In genomic region chr12:21659383-21659782, GRCh38 we compare ENCODE assay signal across 15 cellular contexts. TPM values are rescaled to one million over a fixed set of nuclear protein-coding genes. Genes with fewer than 3 reads are reported as not detected.
DNase-seq lines count a peak whose midpoint lies in the region; ATAC-seq and TF ChIP-seq lines count a peak whose summit lies in the region.
"Had no signal": no experiment of that assay in that cellular context is flagged by ENCODE, and none has a peak within 500 bp of the region (broad histone marks: within the 10 kb centered on the region; RNA-seq: fewer than 3 reads in every experiment).

No MANE protein-coding gene starts in this region.

- RAD21 ChIA-PET in HCT116 (lab: Charles Lee; ENCODE audit: low non-redundant PET in 1 of 2, low total read pairs in 2 of 2, uncharacterized antibody in 2 of 2, unreplicated experiment in 2 of 2), result no interaction called here

- no peak for ATAC-seq in activated CD8-positive, alpha-beta T cell treated with anti-CD3 and anti-CD28 coated beads for 36 hours
- no peak for ATAC-seq in activated CD8-positive, alpha-beta T cell treated with anti-CD3 and anti-CD28 coated beads, Interleukin-2, amount 10 ng/mL, durations not matched to agents 7 days and 5 days
- ATAC-seq in HCT116 (no peak), Right ventricle myocardium superior (ENCODE audit: poor library complexity) (no peak)
- ATAC-seq: activated CD4-positive, CD25-positive, alpha-beta regulatory T cell treated with anti-CD3 and anti-CD28 coated beads, Interleukin-2, amount 50 U/mL, for 24 hours had no signal

- no peak for DNase-seq in activated CD8-positive, alpha-beta T cell treated with anti-CD3 and anti-CD28 coated beads for 36 hours
- DNase-seq in activated CD8-positive, alpha-beta T cell treated with anti-CD3 and anti-CD28 coated beads, Interleukin-2, amount 10 ng/mL, durations not matched to agents 7 days and 5 days, result no peak
- peak; percentile 12 for DNase-seq in HCT116 (ENCODE audit: low read depth, low spot score)
- no peak for DNase-seq in A172 (ENCODE audit: low spot score)
- DNase-seq in Right ventricle myocardium superior, result no peak
- DNase-seq in effector memory CD4-positive, alpha-beta T cell, result no peak
- DNase-seq: activated T-cell treated with anti-CD3 and anti-CD28 coated beads, Interleukin-2, amount 50 U/mL, for 1 hour; DMS79 treated with DMSO at 0.1 percent for 48 hours; head of caudate nucleus; kidney glomerular epithelial cell; MG63 had no signal

- H3K9me3 ChIP-seq in HCT116 (ENCODE audit: control insufficient read depth in 1 of 2, insufficient read depth in 1 of 2, low read depth in 1 of 2, low read length in 2 of 2), result no peaks in the 10 kb centered on the region
- H3K9me3 ChIP-seq in effector memory CD4-positive, alpha-beta T cell (ENCODE audit: control insufficient read depth, low read length), result no peaks in the 10 kb centered on the region
- H3K9me3 ChIP-seq: prostate gland had no signal

- TF ChIP-seq CTCF in activated CD8-positive, alpha-beta T cell treated with anti-CD3 and anti-CD28 coated beads for 36 hours (IDR thresholded peaks at IDR 0.05), result peak; percentile 39
- TF ChIP-seq CTCF in HCT116 (IDR thresholded peaks at IDR 0.05 in 2 of 3, conservative IDR thresholded peaks at IDR 0.05 in 1 of 3; ENCODE audit: borderline replicate concordance in 1 of 3, insufficient read depth in 1 of 3, low read depth in 2 of 3, low read length in 2 of 3), result peak in 2 of 3 experiments; percentile 37; a peak in 4 of 6 replicates
- TF ChIP-seq CTCF in VCaP (conservative IDR thresholded peaks at IDR 0.05), result peak; percentile 42
- peak in 1 of 3 experiments; percentile 11 for TF ChIP-seq CTCF in nephron (IDR thresholded peaks at IDR 0.05; ENCODE audit: unreplicated experiment in 3 of 3)

- no peak for TF ChIP-seq RAD21 in HCT116 (IDR thresholded peaks at IDR 0.05; ENCODE audit: low read depth)

- POLR2A ChIA-PET in activated CD8-positive, alpha-beta T cell treated with anti-CD3 and anti-CD28 coated beads for 36 hours (lab: Charles Lee), result no interaction called here
- POLR2A ChIA-PET in activated CD8-positive, alpha-beta T cell treated with anti-CD3 and anti-CD28 coated beads, Interleukin-2, amount 10 ng/mL, durations not matched to agents 7 days and 5 days (lab: Charles Lee), result interaction anchor here (0.6 kb wide), 1 partner anchor 222 kb away, joined by 3 read pairs; the partner anchor contains the start of gene PYROXD1
- POLR2A ChIA-PET in HCT116 (lab: Charles Lee), result no interaction called here

- peaks cover 33% of the 10 kb centered on the region for H3K79me2 ChIP-seq in HCT116 (ENCODE audit: insufficient read depth, low read length)

- no peak overlapping the region for H3K27ac ChIP-seq in HCT116 (ENCODE audit: low read depth, low read length)
- H3K27ac ChIP-seq in VCaP, result no peak overlapping the region
- no peak overlapping the region for H3K27ac ChIP-seq in effector memory CD4-positive, alpha-beta T cell (ENCODE audit: insufficient read depth, low read length, poor library complexity, severe bottlenecking)
- H3K27ac ChIP-seq: prostate gland had no signal

- H3K36me3 ChIP-seq in HCT116 (ENCODE audit: control insufficient read depth in 1 of 2, insufficient read depth in 2 of 2, low read length in 2 of 2), result peaks cover 4 to 22% of the 10 kb centered on the region in 2 experiments; a peak in 3 of 4 replicates
- peaks cover 3% of the 10 kb centered on the region for H3K36me3 ChIP-seq in effector memory CD4-positive, alpha-beta T cell (ENCODE audit: control insufficient read depth, insufficient read depth, low read length)
- H3K36me3 ChIP-seq: prostate gland had no signal

- H3K9me2 ChIP-seq in HCT116 (ENCODE audit: insufficient read depth), result no peaks in the 10 kb centered on the region

- H3K27me3 Mint-ChIP-seq in activated CD8-positive, alpha-beta T cell treated with anti-CD3 and anti-CD28 coated beads for 36 hours, result no peaks in the 10 kb centered on the region
- no peaks in the 10 kb centered on the region for H3K27me3 Mint-ChIP-seq in activated CD8-positive, alpha-beta T cell treated with anti-CD3 and anti-CD28 coated beads, Interleukin-2, amount 10 ng/mL, durations not matched to agents 7 days and 5 days (ENCODE audit: low read depth)
- peaks cover 5% of the 10 kb centered on the region for H3K27me3 Mint-ChIP-seq in nephron (ENCODE audit: low read depth)

- H3K9ac ChIP-seq in HCT116 (ENCODE audit: low read length), result no peak overlapping the region

- intact Hi-C loops in activated CD8-positive, alpha-beta T cell treated with anti-CD3 and anti-CD28 coated beads for 36 hours (cut with micrococcal nuclease), result loop anchor here (5.0 to 10.0 kb wide), 2 partner anchors 157 to 205 kb away; partner anchors contain the start of genes GOLT1B and RECQL
- intact Hi-C loops in HCT116 (cut with micrococcal nuclease), result loop anchor here (10.0 kb wide), 1 partner anchor 225 kb away; the partner anchor contains the start of gene PYROXD1
- intact Hi-C loops in Right ventricle myocardium superior (cut with DNase I), result no loop called here

- peaks cover 28% of the 10 kb centered on the region for H3K4me1 Mint-ChIP-seq in activated CD8-positive, alpha-beta T cell treated with anti-CD3 and anti-CD28 coated beads for 36 hours (ENCODE audit: low read depth)
- peaks cover 20% of the 10 kb centered on the region for H3K4me1 Mint-ChIP-seq in activated CD8-positive, alpha-beta T cell treated with anti-CD3 and anti-CD28 coated beads, Interleukin-2, amount 10 ng/mL, durations not matched to agents 7 days and 5 days (ENCODE audit: low read depth)
- peaks cover 15% of the 10 kb centered on the region for H3K4me1 Mint-ChIP-seq in nephron

- H3K9me3 Mint-ChIP-seq in activated CD8-positive, alpha-beta T cell treated with anti-CD3 and anti-CD28 coated beads for 36 hours, result no peaks in the 10 kb centered on the region
- H3K9me3 Mint-ChIP-seq in activated CD8-positive, alpha-beta T cell treated with anti-CD3 and anti-CD28 coated beads, Interleukin-2, amount 10 ng/mL, durations not matched to agents 7 days and 5 days (ENCODE audit: insufficient read depth), result no peaks in the 10 kb centered on the region
- H3K9me3 Mint-ChIP-seq in nephron, result no peaks in the 10 kb centered on the region

- H3K4me3 ChIP-seq in HCT116 (replicated peaks in 1 of 2; ENCODE audit: low read depth in 1 of 2, low read length in 2 of 2), result no peak overlapping the region
- H3K4me3 ChIP-seq in effector memory CD4-positive, alpha-beta T cell (ENCODE audit: insufficient read depth, low read depth, low read length, poor library complexity, severe bottlenecking), result no peak overlapping the region
- H3K4me3 ChIP-seq: MG63, prostate gland had no signal

- no TSS peak for BruUV-seq in HCT116 (replicated peaks; lab: Mats Ljungman, UMichigan)

- no peak overlapping the region for H3K27ac Mint-ChIP-seq in activated CD8-positive, alpha-beta T cell treated with anti-CD3 and anti-CD28 coated beads for 36 hours
- no peak overlapping the region for H3K27ac Mint-ChIP-seq in activated CD8-positive, alpha-beta T cell treated with anti-CD3 and anti-CD28 coated beads, Interleukin-2, amount 10 ng/mL, durations not matched to agents 7 days and 5 days
- peak overlapping the region in 1 of 3 experiments; percentile 30 for H3K27ac Mint-ChIP-seq in nephron

- peaks cover 0 to 17% of the 10 kb centered on the region in 2 experiments; a peak in 2 of 4 replicates for H3K4me1 ChIP-seq in HCT116 (ENCODE audit: control insufficient read depth in 1 of 2, insufficient read depth in 2 of 2, low read length in 2 of 2)
- peaks cover 23% of the 10 kb centered on the region for H3K4me1 ChIP-seq in effector memory CD4-positive, alpha-beta T cell (ENCODE audit: control insufficient read depth, insufficient read depth, low read length, poor library complexity, severe bottlenecking)
- H3K4me1 ChIP-seq: prostate gland had no signal

- H2AFZ ChIP-seq in HCT116 (ENCODE audit: low read depth, low read length, poor library complexity, severe bottlenecking), result peak overlapping the region; percentile 6

- no peak overlapping the region for H3K4me3 Mint-ChIP-seq in activated CD8-positive, alpha-beta T cell treated with anti-CD3 and anti-CD28 coated beads for 36 hours
- no peak overlapping the region for H3K4me3 Mint-ChIP-seq in activated CD8-positive, alpha-beta T cell treated with anti-CD3 and anti-CD28 coated beads, Interleukin-2, amount 10 ng/mL, durations not matched to agents 7 days and 5 days
- peak overlapping the region; percentile 39 to 68 (median 57) for H3K4me3 Mint-ChIP-seq in nephron

- no peak overlapping the region for H3K4me2 ChIP-seq in HCT116 (ENCODE audit: low read length)

- H4K20me1 ChIP-seq in HCT116 (ENCODE audit: insufficient read depth), result peaks cover 17% of the 10 kb centered on the region; the same call in 1 of the 2 replicates

- H3K27me3 ChIP-seq in HCT116 (ENCODE audit: insufficient read depth, low read length), result no peaks in the 10 kb centered on the region
- no peaks in the 10 kb centered on the region for H3K27me3 ChIP-seq in effector memory CD4-positive, alpha-beta T cell (replicated peaks; ENCODE audit: control insufficient read depth, insufficient read depth, low read length, poor library complexity, severe bottlenecking)
- H3K27me3 ChIP-seq: MG63 had no signal

- TF ChIP-seq POLR2A in HCT116 (IDR thresholded peaks at IDR 0.05; ENCODE audit: borderline replicate concordance, extremely low read depth, insufficient read depth, insufficient read length), result no peak

- CTCF ChIA-PET in activated CD8-positive, alpha-beta T cell treated with anti-CD3 and anti-CD28 coated beads for 36 hours (lab: Charles Lee), result no interaction called here
- CTCF ChIA-PET in activated CD8-positive, alpha-beta T cell treated with anti-CD3 and anti-CD28 coated beads, Interleukin-2, amount 10 ng/mL, durations not matched to agents 7 days and 5 days (lab: Charles Lee), result interaction anchor here (2.8 to 3.2 kb wide), 2 partner anchors 19 to 21 kb away, joined by 12 to 21 read pairs; no protein-coding TSS in a partner anchor
- CTCF ChIA-PET in HCT116 (lab: Charles Lee), result no interaction called here

- peaks cover 32% of the 10 kb centered on the region for H3K36me3 Mint-ChIP-seq in activated CD8-positive, alpha-beta T cell treated with anti-CD3 and anti-CD28 coated beads for 36 hours (ENCODE audit: low read depth)
- peaks cover 26% of the 10 kb centered on the region for H3K36me3 Mint-ChIP-seq in activated CD8-positive, alpha-beta T cell treated with anti-CD3 and anti-CD28 coated beads, Interleukin-2, amount 10 ng/mL, durations not matched to agents 7 days and 5 days (ENCODE audit: low read depth)
- H3K36me3 Mint-ChIP-seq in nephron (ENCODE audit: low read depth), result peaks cover 3% of the 10 kb centered on the region

RNA-seq across cellular contexts. Expression of gene LDHB, which starts 1.7 kb away (rescaled TPM):
- total RNA-seq in activated CD8-positive, alpha-beta T cell treated with anti-CD3 and anti-CD28 coated beads for 36 hours, result 1,000 to 10,000 TPM; 2,161 to 2,384 TPM
- 1,000 to 10,000 TPM; 1,063 to 1,149 TPM for total RNA-seq in activated CD8-positive, alpha-beta T cell treated with anti-CD3 and anti-CD28 coated beads, Interleukin-2, amount 10 ng/mL, durations not matched to agents 7 days and 5 days
- total RNA-seq in HCT116 (2021; ENCODE audit: unreplicated experiment) (1,454 TPM), Right ventricle myocardium superior (2,064 TPM)
- 811 and 976 TPM in 2 replicates for polyA plus RNA-seq in HCT116 (2012)
- 1,131 and 1,257 TPM in 2 replicates for total RNA-seq in A172 (2014; rRNA removed; shearing (Covaris generic))

RNA-seq across cellular contexts. Expression of gene GYS2, which starts 54.7 kb away (rescaled TPM):
- total RNA-seq in activated CD8-positive, alpha-beta T cell treated with anti-CD3 and anti-CD28 coated beads for 36 hours, result not detected
- not detected for total RNA-seq in activated CD8-positive, alpha-beta T cell treated with anti-CD3 and anti-CD28 coated beads, Interleukin-2, amount 10 ng/mL, durations not matched to agents 7 days and 5 days
- total RNA-seq in HCT116 (2021; ENCODE audit: unreplicated experiment) (not detected), Right ventricle myocardium superior (not detected)
- polyA plus RNA-seq in HCT116 (2012), result not detected in 2 replicates
- not detected in 2 replicates for total RNA-seq in A172 (2014; rRNA removed; shearing (Covaris generic))
- total RNA-seq: prostate gland had no signal

Comparison
In these comparisons a context has a peak if more than half of its experiments do, and no peak if none do; other contexts are left out.
1. H3K4me3 Mint-ChIP-seq: peak in nephron (3 of 3); none in activated CD8-positive, alpha-beta T cell treated with anti-CD3 and anti-CD28 coated beads for 36 hours (single experiment) and activated CD8-positive, alpha-beta T cell treated with anti-CD3 and anti-CD28 coated beads, Interleukin-2, amount 10 ng/mL, durations not matched to agents 7 days and 5 days (single experiment).